Comparison of ENCODE assay signal across 29 cellular contexts in the genomic region with DNA sequence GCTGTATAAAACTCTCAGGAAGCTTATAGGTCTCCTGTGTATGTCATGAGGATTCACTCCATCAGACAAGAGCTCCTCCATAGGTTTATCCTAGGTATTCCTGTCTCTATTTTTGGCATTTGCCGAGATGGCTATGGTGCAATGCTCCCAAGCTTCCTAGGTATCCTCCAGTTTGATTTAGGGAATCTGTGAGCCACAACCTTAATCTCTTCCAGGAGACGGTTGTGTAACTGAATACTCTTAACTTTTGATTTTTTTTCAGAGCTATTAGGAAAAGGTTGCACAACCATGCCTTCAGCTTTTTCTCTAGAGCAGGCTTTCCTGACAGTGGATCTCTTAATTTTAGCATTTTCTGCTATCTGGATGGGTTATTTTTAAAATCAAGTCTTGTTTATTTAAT.
"Had no signal": no experiment of that assay in that cellular context is flagged by ENCODE, and none has a peak within 500 bp of the region (broad histone marks: within the 10 kb centered on the region; RNA-seq: fewer than 3 reads in every experiment).

No MANE protein-coding gene starts in this region.

- H3K27me3 ChIP-seq: ascending aorta had no signal

- H3K27ac ChIP-seq: ascending aorta, VCaP had no signal

- H3K9me3 ChIP-seq: ascending aorta had no signal

- DNase-seq: activated B cell treated with CpG ODN at 0.5 μM for 24 hours; activated CD4-positive, alpha-beta memory T cell treated with anti-CD3 and anti-CD28 coated beads for 36 hours; activated CD4-positive, alpha-beta T cell treated with anti-CD3 and anti-CD28 coated beads for 4 hours; activated CD4-positive, alpha-beta T cell treated with anti-CD3 and anti-CD28 coated beads, Interleukin-2, amount 10 ng/mL, durations not matched to agents 24 days and 14 days; activated CD4-positive, alpha-beta T cell treated with anti-CD3 and anti-CD28 coated beads, Interleukin-2, amount 50 U/mL, for 1 hour; activated CD4-positive, alpha-beta T cell treated with anti-CD3 and anti-CD28 coated beads, Interleukin-2, amount 50 U/mL, for 4 hours; activated CD4-positive, CD25-positive, alpha-beta regulatory T cell treated with anti-CD3 and anti-CD28 coated beads, Interleukin-2, amount 50 U/mL, for 72 hours; activated CD8-positive, alpha-beta memory T cell treated with anti-CD3 and anti-CD28 coated beads, Interleukin-2, amount 50 U/mL, for 4 hours; activated CD8-positive, alpha-beta T cell treated with anti-CD3 and anti-CD28 coated beads for 36 hours; activated effector memory CD4-positive, alpha-beta T cell treated with anti-CD3 and anti-CD28 coated beads, Interleukin-2, amount 50 U/mL, for 16 hours; activated gamma-delta T cell treated with Interleukin-2 at 50 U/mL for 16 hours; activated naive CD4-positive, alpha-beta T cell; activated naive CD4-positive, alpha-beta T cell treated with anti-CD3 and anti-CD28 coated beads for 36 hours; activated naive CD4-positive, alpha-beta T cell treated with anti-CD3 and anti-CD28 coated beads, Interleukin-2, amount 50 U/mL, for 16 hours; activated naive CD8-positive, alpha-beta T cell treated with anti-CD3 and anti-CD28 coated beads for 36 hours; activated T-cell treated with anti-CD3 and anti-CD28 coated beads for 4 hours; activated T-cell treated with anti-CD3 and anti-CD28 coated beads, Interleukin-2, amount 50 U/mL, for 1 hour; activated T-cell treated with anti-CD3 and anti-CD28 coated beads, Interleukin-2, amount 50 U/mL, for 4 hours; activated T-cell treated with anti-CD3 and anti-CD28 coated beads, Interleukin-2, amount 50 U/mL, for 72 hours; amygdala; anterior cingulate cortex; central memory CD4-positive, alpha-beta T cell; T-helper 1 cell; T-helper 2 cell; T-helper 9 cell had no signal

- H3K4me3 ChIP-seq: ascending aorta had no signal

- H3K4me1 ChIP-seq: ascending aorta had no signal

- H3K36me3 ChIP-seq: ascending aorta had no signal

- ATAC-seq: activated CD8-positive, alpha-beta T cell treated with anti-CD3 and anti-CD28 coated beads for 36 hours; activated naive CD4-positive, alpha-beta T cell treated with anti-CD3 and anti-CD28 coated beads, Interleukin-2, amount 50 U/mL, for 72 hours; activated T-cell treated with anti-CD3 and anti-CD28 coated beads, Interleukin-2, amount 50 U/mL, for 4 hours; activated T-cell treated with anti-CD3 and anti-CD28 coated beads, Interleukin-2, amount 50 U/mL, for 72 hours; activated T-helper 17 cell treated with anti-CD3 and anti-CD28 coated beads, Interleukin-2, amount 50 U/mL, for 72 hours had no signal
